ENCODE assay signal across 1 cellular context in genomic region chr1:246647513-246647912, GRCh38.
TF ChIP-seq lines count a peak whose summit lies in the region.

No MANE protein-coding gene starts in this region.

TF ChIP-seq in GM23338, 12 proteins besides CTCF, POLR2A, EP300 and RAD21 (continued from another document):
- no peak for TF ChIP-seq ZNF462 (CRISPR knock-in tag; IDR thresholded peaks at IDR 0.05)
- TF ChIP-seq EZH2phosphoT487 (IDR thresholded peaks at IDR 0.05; ENCODE audit: unreplicated experiment) = no peak
- TF ChIP-seq NANOG (IDR thresholded peaks at IDR 0.05; ENCODE audit: borderline replicate concordance) = no peak
- no peak for TF ChIP-seq STAT1 (IDR thresholded peaks at IDR 0.05; ENCODE audit: unreplicated experiment)
- TF ChIP-seq ZNF114 (CRISPR knock-in tag; IDR thresholded peaks at IDR 0.05) = no peak
- no peak for TF ChIP-seq CREB1 (CRISPR knock-in tag; IDR thresholded peaks at IDR 0.05; ENCODE audit: low read depth)
- TF ChIP-seq ZNF331 (CRISPR knock-in tag; IDR thresholded peaks at IDR 0.05; ENCODE audit: low read depth) = no peak
- no peak for TF ChIP-seq POLR2AphosphoS5 (IDR thresholded peaks at IDR 0.05; ENCODE audit: low read depth)
TF ChIP-seq in GM23338: peak in this region for 0.
